ENCODE assay signal across 9 cellular contexts in genomic region chr2:109141727-109142283, GRCh38.
"Had no signal": no experiment of that assay in that cellular context is flagged by ENCODE, and none has a peak within 500 bp of the region (broad histone marks: within the 10 kb centered on the region; RNA-seq: fewer than 3 reads in every experiment).

No MANE protein-coding gene starts in this region.

- DNase-seq: GM23248, GOT3, H7, KBM-7 had no signal

- H2AFZ ChIP-seq: GM23248 had no signal

- H3K9me3 ChIP-seq: HAP-1 had no signal

- H3K4me2 ChIP-seq: KMS-11 had no signal

- ATAC-seq: HCT116, HepG2 had no signal

- H3K4me3 ChIP-seq: GM23248, HAP-1 had no signal

- H3K27ac ChIP-seq: GM23248, HL-60, KMS-11 had no signal

- H3K4me1 ChIP-seq: HAP-1 had no signal

- H3K9ac ChIP-seq: GM23248, KMS-11 had no signal

- H3K36me3 ChIP-seq: HAP-1 had no signal
